Comparison of ENCODE assay signal across 1 cellular context in genomic region chr16:71467810-71468209, GRCh38.
TF ChIP-seq lines count a peak whose summit lies in the region.

No MANE protein-coding gene starts in this region.

TF ChIP-seq in K562, 482 proteins besides CTCF, POLR2A, EP300 and RAD21 (continued from another document):
- TF ChIP-seq ZNF253 (CRISPR knock-in tag; conservative IDR thresholded peaks at IDR 0.05) = no peak
- TF ChIP-seq ZNF551 (CRISPR knock-in tag; IDR thresholded peaks at IDR 0.05) = no peak
- no peak for TF ChIP-seq KLF13 (tag; IDR thresholded peaks at IDR 0.05; ENCODE audit: borderline replicate concordance, low read depth)
- TF ChIP-seq ZNF449 (CRISPR knock-in tag; IDR thresholded peaks at IDR 0.05) = no peak
- peak; percentile 92 for TF ChIP-seq ZNF232 (CRISPR knock-in tag; IDR thresholded peaks at IDR 0.05)
- TF ChIP-seq SMAD4 (CRISPR knock-in tag; conservative IDR thresholded peaks at IDR 0.05) = peak; percentile 56; the same call in 1 of the 2 replicates
- TF ChIP-seq BCL6 (CRISPR knock-in tag; IDR thresholded peaks at IDR 0.05) = no peak
- no peak for TF ChIP-seq RFX7 (CRISPR knock-in tag; IDR thresholded peaks at IDR 0.05)
- 0 out of 2 replicates have a peak, but pooled peaks have one; percentile 67 for TF ChIP-seq ZNF12 (CRISPR knock-in tag; IDR thresholded peaks at IDR 0.05)
- TF ChIP-seq ETS1 (conservative IDR thresholded peaks at IDR 0.05; ENCODE audit: control insufficient read depth, low read depth, low read length) = peak; percentile 71; the same call in 1 of the 2 replicates
- no peak for TF ChIP-seq SOX6 (IDR thresholded peaks at IDR 0.05)
- no peak for TF ChIP-seq GABPA (tag; conservative IDR thresholded peaks at IDR 0.05; ENCODE audit: low read depth)
- peak; percentile 63; the same call in 1 of the 2 replicates for TF ChIP-seq XRCC5 (IDR thresholded peaks at IDR 0.05; ENCODE audit: low read depth, low read length)
- TF ChIP-seq CREB1 (IDR thresholded peaks at IDR 0.05) = no peak
- peak; percentile 32; the same call in 1 of the 2 replicates for TF ChIP-seq CREB1 (CRISPR knock-in tag; IDR thresholded peaks at IDR 0.05)
TF ChIP-seq in K562: peak in this region for 92.
